ENCODE assay signal across 30 cellular contexts in genomic region chrX:150502091-150502490, GRCh38.
"Had no signal": no experiment of that assay in that cellular context is flagged by ENCODE, and none has a peak within 500 bp of the region (broad histone marks: within the 10 kb centered on the region; RNA-seq: fewer than 3 reads in every experiment).

No MANE protein-coding gene starts in this region.

- ATAC-seq: activated CD4-positive, alpha-beta T cell treated with anti-CD3 and anti-CD28 coated beads for 36 hours; activated CD4-positive, CD25-positive, alpha-beta regulatory T cell treated with anti-CD3 and anti-CD28 coated beads, Interleukin-2, amount 50 U/mL, for 24 hours; activated CD8-positive, alpha-beta memory T cell treated with anti-CD3 and anti-CD28 coated beads, Interleukin-2, amount 10 ng/mL, durations not matched to agents 7 days and 5 days; activated CD8-positive, alpha-beta T cell treated with anti-CD3 and anti-CD28 coated beads, Interleukin-2, amount 10 ng/mL, durations not matched to agents 7 days and 5 days; activated naive CD8-positive, alpha-beta T cell treated with anti-CD3 and anti-CD28 coated beads, Interleukin-2, amount 50 U/mL, for 24 hours; T-cell; T-helper 17 cell; WTC11 had no signal

- H3K27me3 ChIP-seq: ascending aorta, cardiac muscle cell had no signal

- H3K36me3 ChIP-seq: ascending aorta, cardiac muscle cell, WERI-Rb-1 had no signal

- DNase-seq: activated CD4-positive, alpha-beta memory T cell treated with anti-CD3 and anti-CD28 coated beads, Interleukin-2, amount 10 ng/mL, durations not matched to agents 7 days and 5 days; activated CD4-positive, alpha-beta T cell treated with anti-CD3 and anti-CD28 coated beads for 1 hour; activated CD4-positive, alpha-beta T cell treated with anti-CD3 and anti-CD28 coated beads for 36 hours; activated CD4-positive, alpha-beta T cell treated with anti-CD3 and anti-CD28 coated beads for 48 hours; activated CD4-positive, alpha-beta T cell treated with anti-CD3 and anti-CD28 coated beads, Interleukin-2, amount 10 ng/mL, durations not matched to agents 7 days and 5 days; activated CD4-positive, alpha-beta T cell treated with anti-CD3 and anti-CD28 coated beads, Interleukin-2, amount 50 U/mL, for 48 hours; activated CD4-positive, CD25-positive, alpha-beta regulatory T cell; activated CD8-positive, alpha-beta memory T cell treated with anti-CD3 and anti-CD28 coated beads for 24 hours; activated CD8-positive, alpha-beta memory T cell treated with anti-CD3 and anti-CD28 coated beads, Interleukin-2, amount 10 ng/mL, durations not matched to agents 7 days and 5 days; activated CD8-positive, alpha-beta memory T cell treated with anti-CD3 and anti-CD28 coated beads, Interleukin-2, amount 50 U/mL, for 48 hours; activated CD8-positive, alpha-beta T cell treated with anti-CD3 and anti-CD28 coated beads, Interleukin-2, amount 10 ng/mL, durations not matched to agents 7 days and 5 days; activated effector memory CD4-positive, alpha-beta T cell treated with Interleukin-2 at 50 U/mL for 16 hours; activated gamma-delta T cell; activated naive CD4-positive, alpha-beta T cell treated with anti-CD3 and anti-CD28 coated beads, Interleukin-2, amount 10 ng/mL, durations not matched to agents 7 days and 5 days; activated naive CD4-positive, alpha-beta T cell treated with Interleukin-2 at 50 U/mL for 16 hours; activated naive CD8-positive, alpha-beta T cell treated with anti-CD3 and anti-CD28 coated beads, Interleukin-2, amount 10 ng/mL, durations not matched to agents 7 days and 5 days; activated naive CD8-positive, alpha-beta T cell treated with anti-CD3 and anti-CD28 coated beads, Interleukin-2, amount 50 U/mL, for 24 hours; activated T-cell treated with anti-CD3 and anti-CD28 coated beads, Interleukin-2, amount 50 U/mL, for 24 hours; activated T-cell treated with anti-CD3 and anti-CD28 coated beads, Interleukin-2, amount 50 U/mL, for 48 hours; amygdala; anterior cingulate cortex; caudate nucleus; cerebellar nuclear complex; T-cell; T-helper 17 cell; WERI-Rb-1 had no signal

- H3K4me3 ChIP-seq: ascending aorta, cardiac muscle cell had no signal

- H3K9me3 ChIP-seq: ascending aorta had no signal

- H3K27ac ChIP-seq: ascending aorta, cardiac muscle cell, WERI-Rb-1 had no signal
